Comparison of ENCODE assay signal across 2 cellular contexts in the genomic region with DNA sequence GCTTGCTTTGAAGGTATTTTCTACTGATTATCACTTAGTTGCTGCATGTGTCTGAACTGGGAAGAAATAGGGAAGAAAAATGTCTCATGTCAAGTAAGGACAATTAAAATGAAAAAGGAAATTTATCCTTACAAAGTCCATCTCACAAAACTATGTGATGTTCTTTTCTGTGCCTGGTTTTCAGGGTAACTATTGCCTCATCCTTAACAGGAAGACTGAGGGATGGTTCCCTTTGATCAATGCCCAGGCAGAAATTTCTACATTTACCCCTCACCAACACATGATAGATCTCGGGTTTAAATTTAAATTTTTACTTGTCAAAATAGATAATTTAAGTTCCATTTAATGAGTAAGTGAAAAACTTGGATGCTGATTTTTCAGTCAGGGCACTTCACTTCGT.
TF ChIP-seq lines count a peak whose summit lies in the region.

No MANE protein-coding gene starts in this region.

TF ChIP-seq in GM23338, 12 proteins besides CTCF, POLR2A, EP300 and RAD21:
- no peak for TF ChIP-seq NANOG (IDR thresholded peaks at IDR 0.05; ENCODE audit: borderline replicate concordance)
- TF ChIP-seq, protein P1, sequence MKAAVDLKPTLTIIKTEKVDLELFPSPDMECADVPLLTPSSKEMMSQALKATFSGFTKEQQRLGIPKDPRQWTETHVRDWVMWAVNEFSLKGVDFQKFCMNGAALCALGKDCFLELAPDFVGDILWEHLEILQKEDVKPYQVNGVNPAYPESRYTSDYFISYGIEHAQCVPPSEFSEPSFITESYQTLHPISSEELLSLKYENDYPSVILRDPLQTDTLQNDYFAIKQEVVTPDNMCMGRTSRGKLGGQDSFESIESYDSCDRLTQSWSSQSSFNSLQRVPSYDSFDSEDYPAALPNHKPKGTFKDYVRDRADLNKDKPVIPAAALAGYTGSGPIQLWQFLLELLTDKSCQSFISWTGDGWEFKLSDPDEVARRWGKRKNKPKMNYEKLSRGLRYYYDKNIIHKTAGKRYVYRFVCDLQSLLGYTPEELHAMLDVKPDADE (IDR thresholded peaks at IDR 0.05) = no peak
- no peak for TF ChIP-seq ZNF331 (CRISPR knock-in tag; IDR thresholded peaks at IDR 0.05; ENCODE audit: low read depth)
- no peak for TF ChIP-seq POLR2AphosphoS5 (IDR thresholded peaks at IDR 0.05; ENCODE audit: low read depth)
- TF ChIP-seq, protein P2, sequence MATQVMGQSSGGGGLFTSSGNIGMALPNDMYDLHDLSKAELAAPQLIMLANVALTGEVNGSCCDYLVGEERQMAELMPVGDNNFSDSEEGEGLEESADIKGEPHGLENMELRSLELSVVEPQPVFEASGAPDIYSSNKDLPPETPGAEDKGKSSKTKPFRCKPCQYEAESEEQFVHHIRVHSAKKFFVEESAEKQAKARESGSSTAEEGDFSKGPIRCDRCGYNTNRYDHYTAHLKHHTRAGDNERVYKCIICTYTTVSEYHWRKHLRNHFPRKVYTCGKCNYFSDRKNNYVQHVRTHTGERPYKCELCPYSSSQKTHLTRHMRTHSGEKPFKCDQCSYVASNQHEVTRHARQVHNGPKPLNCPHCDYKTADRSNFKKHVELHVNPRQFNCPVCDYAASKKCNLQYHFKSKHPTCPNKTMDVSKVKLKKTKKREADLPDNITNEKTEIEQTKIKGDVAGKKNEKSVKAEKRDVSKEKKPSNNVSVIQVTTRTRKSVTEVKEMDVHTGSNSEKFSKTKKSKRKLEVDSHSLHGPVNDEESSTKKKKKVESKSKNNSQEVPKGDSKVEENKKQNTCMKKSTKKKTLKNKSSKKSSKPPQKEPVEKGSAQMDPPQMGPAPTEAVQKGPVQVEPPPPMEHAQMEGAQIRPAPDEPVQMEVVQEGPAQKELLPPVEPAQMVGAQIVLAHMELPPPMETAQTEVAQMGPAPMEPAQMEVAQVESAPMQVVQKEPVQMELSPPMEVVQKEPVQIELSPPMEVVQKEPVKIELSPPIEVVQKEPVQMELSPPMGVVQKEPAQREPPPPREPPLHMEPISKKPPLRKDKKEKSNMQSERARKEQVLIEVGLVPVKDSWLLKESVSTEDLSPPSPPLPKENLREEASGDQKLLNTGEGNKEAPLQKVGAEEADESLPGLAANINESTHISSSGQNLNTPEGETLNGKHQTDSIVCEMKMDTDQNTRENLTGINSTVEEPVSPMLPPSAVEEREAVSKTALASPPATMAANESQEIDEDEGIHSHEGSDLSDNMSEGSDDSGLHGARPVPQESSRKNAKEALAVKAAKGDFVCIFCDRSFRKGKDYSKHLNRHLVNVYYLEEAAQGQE (IDR thresholded peaks at IDR 0.05; ENCODE audit: unreplicated experiment) = no peak
- TF ChIP-seq STAT1 (IDR thresholded peaks at IDR 0.05; ENCODE audit: unreplicated experiment) = no peak
- TF ChIP-seq ZNF114 (CRISPR knock-in tag; IDR thresholded peaks at IDR 0.05) = no peak
- TF ChIP-seq EZH2phosphoT487 (IDR thresholded peaks at IDR 0.05; ENCODE audit: unreplicated experiment) = no peak
- TF ChIP-seq, protein P3, sequence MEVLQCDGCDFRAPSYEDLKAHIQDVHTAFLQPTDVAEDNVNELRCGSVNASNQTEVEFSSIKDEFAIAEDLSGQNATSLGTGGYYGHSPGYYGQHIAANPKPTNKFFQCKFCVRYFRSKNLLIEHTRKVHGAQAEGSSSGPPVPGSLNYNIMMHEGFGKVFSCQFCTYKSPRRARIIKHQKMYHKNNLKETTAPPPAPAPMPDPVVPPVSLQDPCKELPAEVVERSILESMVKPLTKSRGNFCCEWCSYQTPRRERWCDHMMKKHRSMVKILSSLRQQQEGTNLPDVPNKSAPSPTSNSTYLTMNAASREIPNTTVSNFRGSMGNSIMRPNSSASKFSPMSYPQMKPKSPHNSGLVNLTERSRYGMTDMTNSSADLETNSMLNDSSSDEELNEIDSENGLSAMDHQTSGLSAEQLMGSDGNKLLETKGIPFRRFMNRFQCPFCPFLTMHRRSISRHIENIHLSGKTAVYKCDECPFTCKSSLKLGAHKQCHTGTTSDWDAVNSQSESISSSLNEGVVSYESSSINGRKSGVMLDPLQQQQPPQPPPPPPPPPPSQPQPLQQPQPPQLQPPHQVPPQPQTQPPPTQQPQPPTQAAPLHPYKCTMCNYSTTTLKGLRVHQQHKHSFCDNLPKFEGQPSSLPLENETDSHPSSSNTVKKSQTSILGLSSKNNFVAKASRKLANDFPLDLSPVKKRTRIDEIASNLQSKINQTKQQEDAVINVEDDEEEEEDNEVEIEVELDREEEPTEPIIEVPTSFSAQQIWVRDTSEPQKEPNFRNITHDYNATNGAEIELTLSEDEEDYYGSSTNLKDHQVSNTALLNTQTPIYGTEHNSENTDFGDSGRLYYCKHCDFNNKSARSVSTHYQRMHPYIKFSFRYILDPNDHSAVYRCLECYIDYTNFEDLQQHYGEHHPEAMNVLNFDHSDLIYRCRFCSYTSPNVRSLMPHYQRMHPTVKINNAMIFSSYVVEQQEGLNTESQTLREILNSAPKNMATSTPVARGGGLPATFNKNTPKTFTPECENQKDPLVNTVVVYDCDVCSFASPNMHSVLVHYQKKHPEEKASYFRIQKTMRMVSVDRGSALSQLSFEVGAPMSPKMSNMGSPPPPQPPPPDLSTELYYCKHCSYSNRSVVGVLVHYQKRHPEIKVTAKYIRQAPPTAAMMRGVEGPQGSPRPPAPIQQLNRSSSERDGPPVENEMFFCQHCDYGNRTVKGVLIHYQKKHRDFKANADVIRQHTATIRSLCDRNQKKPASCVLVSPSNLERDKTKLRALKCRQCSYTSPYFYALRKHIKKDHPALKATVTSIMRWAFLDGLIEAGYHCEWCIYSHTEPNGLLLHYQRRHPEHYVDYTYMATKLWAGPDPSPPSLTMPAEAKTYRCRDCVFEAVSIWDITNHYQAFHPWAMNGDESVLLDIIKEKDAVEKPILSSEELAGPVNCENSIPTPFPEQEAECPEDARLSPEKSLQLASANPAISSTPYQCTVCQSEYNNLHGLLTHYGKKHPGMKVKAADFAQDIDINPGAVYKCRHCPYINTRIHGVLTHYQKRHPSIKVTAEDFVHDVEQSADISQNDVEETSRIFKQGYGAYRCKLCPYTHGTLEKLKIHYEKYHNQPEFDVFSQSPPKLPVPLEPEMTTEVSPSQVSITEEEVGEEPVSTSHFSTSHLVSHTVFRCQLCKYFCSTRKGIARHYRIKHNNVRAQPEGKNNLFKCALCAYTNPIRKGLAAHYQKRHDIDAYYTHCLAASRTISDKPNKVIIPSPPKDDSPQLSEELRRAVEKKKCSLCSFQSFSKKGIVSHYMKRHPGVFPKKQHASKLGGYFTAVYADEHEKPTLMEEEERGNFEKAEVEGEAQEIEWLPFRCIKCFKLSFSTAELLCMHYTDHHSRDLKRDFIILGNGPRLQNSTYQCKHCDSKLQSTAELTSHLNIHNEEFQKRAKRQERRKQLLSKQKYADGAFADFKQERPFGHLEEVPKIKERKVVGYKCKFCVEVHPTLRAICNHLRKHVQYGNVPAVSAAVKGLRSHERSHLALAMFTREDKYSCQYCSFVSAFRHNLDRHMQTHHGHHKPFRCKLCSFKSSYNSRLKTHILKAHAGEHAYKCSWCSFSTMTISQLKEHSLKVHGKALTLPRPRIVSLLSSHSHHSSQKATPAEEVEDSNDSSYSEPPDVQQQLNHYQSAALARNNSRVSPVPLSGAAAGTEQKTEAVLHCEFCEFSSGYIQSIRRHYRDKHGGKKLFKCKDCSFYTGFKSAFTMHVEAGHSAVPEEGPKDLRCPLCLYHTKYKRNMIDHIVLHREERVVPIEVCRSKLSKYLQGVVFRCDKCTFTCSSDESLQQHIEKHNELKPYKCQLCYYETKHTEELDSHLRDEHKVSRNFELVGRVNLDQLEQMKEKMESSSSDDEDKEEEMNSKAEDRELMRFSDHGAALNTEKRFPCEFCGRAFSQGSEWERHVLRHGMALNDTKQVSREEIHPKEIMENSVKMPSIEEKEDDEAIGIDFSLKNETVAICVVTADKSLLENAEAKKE (CRISPR knock-in tag; IDR thresholded peaks at IDR 0.05) = no peak
- no peak for TF ChIP-seq CREB1 (CRISPR knock-in tag; IDR thresholded peaks at IDR 0.05; ENCODE audit: low read depth)

TF ChIP-seq in H1, 55 proteins besides CTCF, POLR2A, EP300 and RAD21:
- TF ChIP-seq ZNF274 (IDR thresholded peaks at IDR 0.05; ENCODE audit: borderline replicate concordance, extremely low read depth, low read length) (no peak), CEBPB (IDR thresholded peaks at IDR 0.05; ENCODE audit: low read depth, low read length) (peak; percentile 66; the same call in 1 of the 2 replicates), TEAD4 (IDR thresholded peaks at IDR 0.05; ENCODE audit: low read depth, low read length) (no peak), GABPA (IDR thresholded peaks at IDR 0.05; ENCODE audit: borderline replicate concordance, insufficient read depth, low read length) (no peak), TAF1 (IDR thresholded peaks at IDR 0.05; ENCODE audit: low read depth, low read length) (no peak), HDAC6 (IDR thresholded peaks at IDR 0.05; ENCODE audit: low read depth, low read length) (no peak)
- TF ChIP-seq, protein P4, sequence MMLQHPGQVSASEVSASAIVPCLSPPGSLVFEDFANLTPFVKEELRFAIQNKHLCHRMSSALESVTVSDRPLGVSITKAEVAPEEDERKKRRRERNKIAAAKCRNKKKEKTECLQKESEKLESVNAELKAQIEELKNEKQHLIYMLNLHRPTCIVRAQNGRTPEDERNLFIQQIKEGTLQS (IDR thresholded peaks at IDR 0.05; ENCODE audit: insufficient read depth, low read depth, low read length) = no peak
- TF ChIP-seq, protein P5, sequence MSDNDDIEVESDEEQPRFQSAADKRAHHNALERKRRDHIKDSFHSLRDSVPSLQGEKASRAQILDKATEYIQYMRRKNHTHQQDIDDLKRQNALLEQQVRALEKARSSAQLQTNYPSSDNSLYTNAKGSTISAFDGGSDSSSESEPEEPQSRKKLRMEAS (IDR thresholded peaks at IDR 0.05) = no peak
